8 cellular contexts compared by ENCODE assay signal in genomic region chr2:233385489-233386044, GRCh38. TPM values are rescaled to one million over a fixed set of nuclear protein-coding genes. Genes with fewer than 3 reads are reported as not detected.
A peak's percentile ranks its signal among the peaks of the same experiment; 100 is the strongest.
DNase-seq lines count a peak whose midpoint lies in the region; ATAC-seq and TF ChIP-seq lines count a peak whose summit lies in the region.

No MANE protein-coding gene starts in this region.

- H3K27me3 Mint-ChIP-seq in activated T-cell treated with anti-CD3 and anti-CD28 coated beads, Interleukin-2, amount 50 U/mL, for 4 hours (ENCODE audit: low read depth): no peaks in the 10 kb centered on the region

- peaks cover 6% of the 10 kb centered on the region for H3K36me3 Mint-ChIP-seq in activated T-cell treated with anti-CD3 and anti-CD28 coated beads, Interleukin-2, amount 50 U/mL, for 4 hours (ENCODE audit: insufficient read depth)

- peak overlapping the region; percentile 42 for H3K4me3 Mint-ChIP-seq in activated T-cell treated with anti-CD3 and anti-CD28 coated beads, Interleukin-2, amount 50 U/mL, for 4 hours

- H3K36me3 ChIP-seq in sigmoid colon (peaks cover 0 to 10% (median 0%) of the 10 kb centered on the region in 4 donors), MG63 (peaks cover 9% of the 10 kb centered on the region; the same call in 1 of the 2 replicates)

- H3K27ac ChIP-seq in sigmoid colon: peak overlapping the region; percentile 86 to 94 (median 88)

- DNase-seq in stimulated activated CD4-positive, alpha-beta T cell treated with anti-CD3 and anti-CD28 coated beads, Interleukin-4, amount 100 ng/mL, for 24 hours: peak; percentile 27
- no peak for DNase-seq in stimulated activated CD4-positive, alpha-beta T cell treated with anti-CD3 and anti-CD28 coated beads, Interleukin-1b, Interleukin-23, amount 100 ng/mL, for 48 hours
- peak; percentile 50 for DNase-seq in activated T-cell treated with anti-CD3 and anti-CD28 coated beads, Interleukin-2, amount 50 U/mL, for 4 hours
- DNase-seq in sigmoid colon (no peak), MG63 (no peak), COR-L47 (lab: John Stamatoyannopoulos, UW) (no peak), COLO829 (ENCODE audit: low spot score) (no peak)

- TF ChIP-seq EP300 in sigmoid colon (IDR thresholded peaks at IDR 0.05): no peak

- H3K9me3 ChIP-seq in sigmoid colon (no peaks in the 10 kb centered on the region), MG63 (no peaks in the 10 kb centered on the region)

- no peak for TF ChIP-seq CTCF in sigmoid colon (IDR thresholded peaks at IDR 0.05)

- H3K27me3 ChIP-seq in sigmoid colon: no peaks in the 10 kb centered on the region
- no peaks in the 10 kb centered on the region for H3K27me3 ChIP-seq in MG63

- intact Hi-C loops in sigmoid colon (cut with DNase I): no loop called here

- peak; percentile 69 for ATAC-seq in HG03135 (IDR thresholded peaks at IDR 0.05; ENCODE audit: unreplicated experiment)
- peak; percentile 67 to 70 for ATAC-seq in activated T-cell treated with anti-CD3 and anti-CD28 coated beads, Interleukin-2, amount 50 U/mL, for 4 hours

- H3K4me1 ChIP-seq in sigmoid colon: peaks cover 0 to 63% (median 52%) of the 10 kb centered on the region in 4 donors

- no peak for TF ChIP-seq POLR2A in sigmoid colon (IDR thresholded peaks at IDR 0.05)

- H3K4me3 ChIP-seq in sigmoid colon (no peak overlapping the region), MG63 (no peak overlapping the region)

- WGBS in sigmoid colon, 2 donors: 51 to 90% methylated on average over 14 of the region's 14 CpGs

- H3K9me3 Mint-ChIP-seq in activated T-cell treated with anti-CD3 and anti-CD28 coated beads, Interleukin-2, amount 50 U/mL, for 4 hours: no peaks in the 10 kb centered on the region

- peaks cover 76% of the 10 kb centered on the region for H3K4me1 Mint-ChIP-seq in activated T-cell treated with anti-CD3 and anti-CD28 coated beads, Interleukin-2, amount 50 U/mL, for 4 hours (ENCODE audit: low read depth)

RNA-seq across cellular contexts. Expression of gene DGKD, which starts 31.3 kb away (rescaled TPM):
- total RNA-seq in activated T-cell treated with anti-CD3 and anti-CD28 coated beads, Interleukin-2, amount 50 U/mL, for 4 hours: 10 to 100 TPM; 38.8 to 44.9 (median 39.3) TPM
- total RNA-seq in sigmoid colon: 10 to 100 TPM; 10.7 to 20.6 (median 16.0) TPM
- polyA plus RNA-seq in sigmoid colon: 10 to 100 TPM; 15.6 to 67.0 (median 19.7) TPM
- total RNA-seq in MG63 (2014; rRNA removed; shearing (Covaris generic); ENCODE audit: low replicate concordance): 8.8 and 8.9 TPM in 2 replicates

Comparison
In these comparisons a context has a peak if more than half of its experiments do, and no peak if none do; other contexts are left out.
1. DNase-seq: peak in stimulated activated CD4-positive, alpha-beta T cell treated with anti-CD3 and anti-CD28 coated beads, Interleukin-4, amount 100 ng/mL, for 24 hours (single experiment) and activated T-cell treated with anti-CD3 and anti-CD28 coated beads, Interleukin-2, amount 50 U/mL, for 4 hours (single experiment); none in stimulated activated CD4-positive, alpha-beta T cell treated with anti-CD3 and anti-CD28 coated beads, Interleukin-1b, Interleukin-23, amount 100 ng/mL, for 48 hours (single experiment), sigmoid colon (single experiment), MG63 (single experiment), COR-L47 (single experiment) and COLO829 (single experiment).